In genomic region chr22:50343541-50343935, GRCh38 we compare ENCODE assay signal across 8 cellular contexts. TPM values are rescaled to one million over a fixed set of nuclear protein-coding genes. Genes with fewer than 3 reads are reported as not detected.
DNase-seq lines count a peak whose midpoint lies in the region; ATAC-seq and TF ChIP-seq lines count a peak whose summit lies in the region.

No MANE protein-coding gene starts in this region.

- no peak for TF ChIP-seq CTCF in endodermal cell (conservative IDR thresholded peaks at IDR 0.05)
- TF ChIP-seq CTCF in omental fat pad (IDR thresholded peaks at IDR 0.05) = no peak

- H3K27ac ChIP-seq in CD4-positive, CD25-positive, alpha-beta regulatory T cell (ENCODE audit: insufficient read depth, low read length, poor library complexity, severe bottlenecking) = peak overlapping the region; percentile 91
- no peak overlapping the region for H3K27ac ChIP-seq in endodermal cell (ENCODE audit: low read depth, low read length)

- H3K9ac ChIP-seq in NT2/D1 (ENCODE audit: insufficient read length, low read depth) = peak overlapping the region; percentile 92
- H3K9ac ChIP-seq in endodermal cell (ENCODE audit: extremely low read depth, low read length, poor library complexity, severe bottlenecking) = peak overlapping the region; percentile 77

- no peak for DNase-seq in CD4-positive, CD25-positive, alpha-beta regulatory T cell
- DNase-seq in NT2/D1 (ENCODE audit: low read depth, low spot score) (no peak), endodermal cell (no peak), omental fat pad (ENCODE audit: low spot score) (no peak), HuH-7.5 (ENCODE audit: low spot score) (no peak), Ammon's horn (ENCODE audit: low spot score) (no peak), sciatic nerve (ENCODE audit: low spot score) (no peak)
- DNase-seq in stimulated activated naive CD4-positive, alpha-beta T cell treated with Interleukin-2 at 50 U/mL for 16 hours (lab: John Stamatoyannopoulos, UW) = no peak

- H3K27me3 ChIP-seq in CD4-positive, CD25-positive, alpha-beta regulatory T cell (ENCODE audit: control insufficient read depth, insufficient read depth, low read length) = no peaks in the 10 kb centered on the region
- H3K27me3 ChIP-seq in NT2/D1 (ENCODE audit: insufficient read depth, insufficient read length) (peaks cover 3% of the 10 kb centered on the region), endodermal cell (ENCODE audit: control insufficient read depth, insufficient read depth, low read length, poor library complexity, severe bottlenecking) (no peaks in the 10 kb centered on the region)

- ATAC-seq in CD4-positive, CD25-positive, alpha-beta regulatory T cell (ENCODE audit: low read depth in 2 of 2) = peak in 1 of 2 donors; percentile 4
- ATAC-seq in omental fat pad (ENCODE audit: low FRiP score) = peak; percentile 3
- no peak for ATAC-seq in sciatic nerve

- H3K4me3 ChIP-seq in CD4-positive, CD25-positive, alpha-beta regulatory T cell (ENCODE audit: low read depth, low read length) = no peak overlapping the region
- peak overlapping the region; percentile 74 for H3K4me3 ChIP-seq in NT2/D1 (ENCODE audit: insufficient read length, low read depth)
- H3K4me3 ChIP-seq in endodermal cell (ENCODE audit: low read length) = peak overlapping the region; percentile 87

- H3K36me3 Mint-ChIP-seq in CD4-positive, CD25-positive, alpha-beta regulatory T cell = no peaks in the 10 kb centered on the region
- H3K36me3 Mint-ChIP-seq in endodermal cell (ENCODE audit: low read depth) = no peaks in the 10 kb centered on the region

- no peaks in the 10 kb centered on the region for H3K9me3 Mint-ChIP-seq in CD4-positive, CD25-positive, alpha-beta regulatory T cell
- H3K9me3 Mint-ChIP-seq in endodermal cell = no peaks in the 10 kb centered on the region

- 0% methylated on average over 6 of the region's 9 CpGs; no CpG with 5 or more reads in 1 of the 2 experiments for WGBS in endodermal cell (ENCODE audit: insufficient coverage in 1 of 2, insufficient read length in 1 of 2), 2 experiments

- no peak overlapping the region for H3K27ac Mint-ChIP-seq in CD4-positive, CD25-positive, alpha-beta regulatory T cell
- H3K27ac Mint-ChIP-seq in endodermal cell = no peak overlapping the region

- peaks cover 0 to 12% (median 7%) of the 10 kb centered on the region in 4 donors for H3K4me1 Mint-ChIP-seq in CD4-positive, CD25-positive, alpha-beta regulatory T cell
- no peaks in the 10 kb centered on the region for H3K4me1 Mint-ChIP-seq in endodermal cell

- intact Hi-C loops in sciatic nerve (cut with DNase I) = no loop called here

- H3K4me3 Mint-ChIP-seq in CD4-positive, CD25-positive, alpha-beta regulatory T cell = no peak overlapping the region
- peak overlapping the region; percentile 64 for H3K4me3 Mint-ChIP-seq in endodermal cell

- peaks cover 35% of the 10 kb centered on the region for H3K4me1 ChIP-seq in CD4-positive, CD25-positive, alpha-beta regulatory T cell (ENCODE audit: control insufficient read depth, insufficient read depth, low read length, poor library complexity, severe bottlenecking)
- H3K4me1 ChIP-seq in NT2/D1 (ENCODE audit: insufficient read depth, insufficient read length) (peaks cover 10% of the 10 kb centered on the region), endodermal cell (ENCODE audit: control insufficient read depth, insufficient read depth, low read length) (no peaks in the 10 kb centered on the region)

- peaks cover 2% of the 10 kb centered on the region for H3K36me3 ChIP-seq in CD4-positive, CD25-positive, alpha-beta regulatory T cell (ENCODE audit: control insufficient read depth, insufficient read depth, low read length)
- H3K36me3 ChIP-seq in NT2/D1 (ENCODE audit: insufficient read depth, insufficient read length, low read length) (peaks cover 18% of the 10 kb centered on the region), endodermal cell (ENCODE audit: control insufficient read depth, insufficient read depth, low read length) (no peaks in the 10 kb centered on the region)

- no peaks in the 10 kb centered on the region for H3K9me3 ChIP-seq in CD4-positive, CD25-positive, alpha-beta regulatory T cell (ENCODE audit: control insufficient read depth in 2 of 2, low read length in 2 of 2)
- peaks cover 3% of the 10 kb centered on the region; the same call in 1 of the 2 replicates for H3K9me3 ChIP-seq in NT2/D1 (ENCODE audit: insufficient read depth, low read length)
- H3K9me3 ChIP-seq in endodermal cell (ENCODE audit: control insufficient read depth, low read length) = peaks cover 1% of the 10 kb centered on the region

- no peaks in the 10 kb centered on the region for H3K27me3 Mint-ChIP-seq in CD4-positive, CD25-positive, alpha-beta regulatory T cell
- H3K27me3 Mint-ChIP-seq in endodermal cell (ENCODE audit: insufficient read depth) = peaks cover 5% of the 10 kb centered on the region

RNA-seq across cellular contexts. Expression of gene PPP6R2, which starts 0.4 kb away (rescaled TPM):
- 85.7 TPM for total RNA-seq in CD4-positive, CD25-positive, alpha-beta regulatory T cell
- 10 to 100 TPM; 15.9 to 19.4 (median 17.2) TPM for polyA plus RNA-seq in CD4-positive, CD25-positive, alpha-beta regulatory T cell
- total RNA-seq in endodermal cell (10 to 100 TPM; 58.7 to 81.2 TPM), omental fat pad (10 to 100 TPM; 35.6 to 64.6 (median 41.7) TPM), sciatic nerve (42.1 TPM)
- polyA plus RNA-seq in endodermal cell (2013, experiment 1 of 2) = 45.3 TPM
- polyA plus RNA-seq in endodermal cell (2013, experiment 2 of 2) = 36.1 TPM

RNA-seq across cellular contexts. Expression of gene DENND6B, which starts 16.7 kb away (rescaled TPM):
- 2.1 TPM for total RNA-seq in CD4-positive, CD25-positive, alpha-beta regulatory T cell
- under 1 TPM; 0.48 to 0.69 (median 0.53) TPM for polyA plus RNA-seq in CD4-positive, CD25-positive, alpha-beta regulatory T cell
- total RNA-seq in endodermal cell (10 to 100 TPM in 1 of 2 donors, 1 to 10 TPM in 1; 8.3 to 14.2 TPM), omental fat pad (1 to 10 TPM; 2.2 to 3.1 (median 2.7) TPM), sciatic nerve (14.0 TPM)
- 19.4 TPM for polyA plus RNA-seq in endodermal cell (2013, experiment 1 of 2)
- 14.7 TPM for polyA plus RNA-seq in endodermal cell (2013, experiment 2 of 2)

RNA-seq across cellular contexts. Expression of gene PLXNB2, which starts 36.1 kb away (rescaled TPM):
- total RNA-seq in CD4-positive, CD25-positive, alpha-beta regulatory T cell = 3.7 TPM
- polyA plus RNA-seq in CD4-positive, CD25-positive, alpha-beta regulatory T cell = under 1 TPM in 3 of 4 donors, not detected in 1; 0.36 to 0.67 (median 0.42) TPM
- total RNA-seq in endodermal cell (10 to 100 TPM; 94.7 to 97.7 TPM), omental fat pad (100 to 1,000 TPM in 3 of 4 donors, 10 to 100 TPM in 1; 91.4 to 130 (median 115) TPM), sciatic nerve (160 TPM)
- 108 TPM for polyA plus RNA-seq in endodermal cell (2013, experiment 1 of 2)
- 109 TPM for polyA plus RNA-seq in endodermal cell (2013, experiment 2 of 2)

Comparison
In these comparisons a context has a peak if more than half of its experiments do, and no peak if none do; other contexts are left out.
1. RNA of gene PLXNB2, which starts 36.1 kb away (total RNA-seq): 160 TPM in sciatic nerve (single experiment), 91.4 to 130 TPM in omental fat pad and 94.7 to 97.7 TPM in endodermal cell; 3.7 TPM in CD4-positive, CD25-positive, alpha-beta regulatory T cell (single experiment); every median in the first group is over 10 times any median in the second.